Comparison of ENCODE assay signal across 8 cellular contexts in the genomic region with DNA sequence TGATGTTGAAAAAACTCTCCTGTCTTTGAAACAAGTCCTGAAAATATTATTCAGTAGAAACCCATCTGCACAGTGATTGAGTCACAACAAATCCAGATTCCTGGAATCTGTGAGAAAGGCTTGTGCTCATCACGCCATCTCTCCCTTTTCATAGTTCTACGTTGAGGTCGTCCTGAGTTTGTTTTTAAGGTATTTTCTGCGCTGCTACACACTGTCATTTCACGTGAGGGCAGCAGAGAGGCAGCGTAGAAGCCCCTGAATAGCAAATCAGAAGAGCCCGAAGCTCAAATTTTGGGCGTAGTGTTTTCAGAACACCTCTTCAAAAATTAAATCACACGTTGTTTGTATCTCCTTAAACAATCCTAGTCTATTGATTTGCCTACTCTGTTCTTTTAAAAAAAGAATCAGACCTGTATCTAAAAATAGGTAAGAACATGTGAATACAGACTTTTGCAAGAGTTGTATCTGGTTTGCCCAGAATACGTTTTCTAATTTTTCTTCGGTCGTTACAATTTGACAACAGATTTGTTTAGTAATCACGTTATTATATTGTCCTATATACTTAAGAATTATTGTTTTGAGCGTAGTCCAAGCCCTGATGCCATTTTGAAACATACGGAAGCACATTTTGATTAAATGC.
DNase-seq lines count a peak whose midpoint lies in the region; ATAC-seq, FAIRE-seq and TF ChIP-seq lines count a peak whose summit lies in the region.

No MANE protein-coding gene starts in this region.

- no peak overlapping the region for H3K9ac ChIP-seq in liver (ENCODE audit: low read depth in 1 of 2, low read length in 2 of 2)

- TF ChIP-seq CTCF in bronchial epithelial cell (IDR thresholded peaks at IDR 0.05; ENCODE audit: insufficient read depth, low read length, severe bottlenecking) (peak; percentile 64), liver (IDR thresholded peaks at IDR 0.05; ENCODE audit: low read depth, low read length, missing input control) (peak; percentile 68), lower leg skin (IDR thresholded peaks at IDR 0.05) (no peak)

- DNase-seq in DMS53 (lab: John Stamatoyannopoulos, UW) (peak; percentile 85), NCI-H748 (lab: John Stamatoyannopoulos, UW; ENCODE audit: unreplicated experiment) (peak; percentile 92), bronchial epithelial cell (ENCODE audit: low read depth) (peak; percentile 53), activated gamma-delta T cell treated with Interleukin-2 at 50 U/mL for 16 hours (no peak), lower leg skin (ENCODE audit: low spot score in 2 of 2) (no peak)

- TF ChIP-seq POLR2A in lower leg skin (IDR thresholded peaks at IDR 0.05): no peak

- ATAC-seq in GM19372 (IDR thresholded peaks at IDR 0.05; ENCODE audit: low read depth, unreplicated experiment) (peak; percentile 58), HG03378 (IDR thresholded peaks at IDR 0.05; ENCODE audit: unreplicated experiment) (peak; percentile 55)

- FAIRE-seq in bronchial epithelial cell (lab: Jason Lieb, UNC): no peak

- H3K4me1 ChIP-seq in liver (ENCODE audit: control insufficient read depth in 4 of 4, insufficient read depth in 4 of 4, low read length in 3 of 4): peaks cover 0 to 24% (median 13%) of the 10 kb centered on the region in 4 donors

- H3K9me3 ChIP-seq in liver (ENCODE audit: control insufficient read depth in 4 of 4, low read length in 3 of 4): no peaks in the 10 kb centered on the region

- no peak overlapping the region for H3K27ac ChIP-seq in liver (ENCODE audit: low read depth in 1 of 2, low read length in 2 of 2)

- TF ChIP-seq RAD21 in liver (IDR thresholded peaks at IDR 0.05): peak; percentile 88 to 89

- intact Hi-C loops in lower leg skin (cut with DNase I; ENCODE audit: low total_unique reads): loop anchor here (10.0 kb wide), 1 partner anchor 188 kb away; a partner anchor contains a TSS

- WGBS in liver: 18% methylated on average over 15 of the region's 15 CpGs
- WGBS in lower leg skin, 2 donors: 19 to 23% methylated on average over 15 of the region's 15 CpGs

- H3K27me3 ChIP-seq in bronchial epithelial cell (ENCODE audit: control insufficient read depth, insufficient read depth, low read length) (no peaks in the 10 kb centered on the region), liver (ENCODE audit: control insufficient read depth in 4 of 4, insufficient read depth in 4 of 4, low read length in 3 of 4) (no peaks in the 10 kb centered on the region)

- no peaks in the 10 kb centered on the region for H3K36me3 ChIP-seq in bronchial epithelial cell (ENCODE audit: control insufficient read depth, insufficient read depth, low read length)
- no peaks in the 10 kb centered on the region for H3K36me3 ChIP-seq in liver (ENCODE audit: control insufficient read depth in 4 of 4, insufficient read depth in 3 of 4, low read depth in 1 of 4, low read length in 3 of 4)

- H3K4me3 ChIP-seq in bronchial epithelial cell (ENCODE audit: low read depth, low read length) (no peak overlapping the region), liver (ENCODE audit: low read depth in 1 of 3, low read length in 3 of 3) (no peak overlapping the region), lower leg skin (ENCODE audit: low read depth, poor library complexity, severe bottlenecking) (no peak overlapping the region)

TF ChIP-seq in liver, 16 proteins besides CTCF, POLR2A, EP300 and RAD21:
- peak; percentile 11 to 52 for TF ChIP-seq RXRA (IDR thresholded peaks at IDR 0.05)
- no peak for TF ChIP-seq NR2F2 (IDR thresholded peaks at IDR 0.05)

Comparison
In these comparisons a context has a peak if more than half of its experiments do, and no peak if none do; other contexts are left out.
1. DNase-seq: peak in DMS53 (single experiment), NCI-H748 (single experiment) and bronchial epithelial cell (single experiment); none in activated gamma-delta T cell treated with Interleukin-2 at 50 U/mL for 16 hours (single experiment) and lower leg skin (0 of 2).
2. CTCF ChIP-seq: peak in bronchial epithelial cell (single experiment) and liver (single experiment); none in lower leg skin (0 of 3).